In genomic region chr2:111919794-111920608, GRCh38 we compare ENCODE assay signal across 11 cellular contexts. TPM values are rescaled to one million over a fixed set of nuclear protein-coding genes. Genes with fewer than 3 reads are reported as not detected.
DNase-seq lines count a peak whose midpoint lies in the region; ATAC-seq and TF ChIP-seq lines count a peak whose summit lies in the region.
"Had no signal": no experiment of that assay in that cellular context is flagged by ENCODE, and none has a peak within 500 bp of the region (broad histone marks: within the 10 kb centered on the region; RNA-seq: fewer than 3 reads in every experiment).

No MANE protein-coding gene starts in this region.

- no peaks in the 10 kb centered on the region for H3K36me3 Mint-ChIP-seq in activated T-cell treated with anti-CD3 and anti-CD28 coated beads, Interleukin-2, amount 50 U/mL, for 72 hours (ENCODE audit: insufficient read depth in 2 of 2)
- no peaks in the 10 kb centered on the region for H3K36me3 Mint-ChIP-seq in activated naive CD4-positive, alpha-beta T cell treated with anti-CD3 and anti-CD28 coated beads, Interleukin-2, amount 10 ng/mL, durations not matched to agents 7 days and 5 days

- peaks cover 14% of the 10 kb centered on the region for H3K4me1 Mint-ChIP-seq in activated T-cell treated with anti-CD3 and anti-CD28 coated beads, Interleukin-2, amount 50 U/mL, for 72 hours (ENCODE audit: low read depth)
- no peaks in the 10 kb centered on the region for H3K4me1 Mint-ChIP-seq in activated naive CD4-positive, alpha-beta T cell treated with anti-CD3 and anti-CD28 coated beads, Interleukin-2, amount 10 ng/mL, durations not matched to agents 7 days and 5 days

- H3K36me3 ChIP-seq in colonic mucosa = no peaks in the 10 kb centered on the region

- ATAC-seq in left lobe of liver = peak; percentile 95
- ATAC-seq in activated T-cell treated with anti-CD3 and anti-CD28 coated beads, Interleukin-2, amount 50 U/mL, for 72 hours (replicated peaks in 1 of 2) = no peak
- no peak for ATAC-seq in GM21447 (IDR thresholded peaks at IDR 0.05; ENCODE audit: unreplicated experiment)

- CTCF ChIA-PET in activated naive CD4-positive, alpha-beta T cell treated with anti-CD3 and anti-CD28 coated beads, Interleukin-2, amount 10 ng/mL, durations not matched to agents 7 days and 5 days (lab: Charles Lee) = no interaction called here

- no peaks in the 10 kb centered on the region for H3K27me3 ChIP-seq in colonic mucosa

- peaks cover 12% of the 10 kb centered on the region for H3K4me1 ChIP-seq in colonic mucosa

- peak overlapping the region in 1 of 2 donors; percentile 57 for H3K9ac ChIP-seq in colonic mucosa (ENCODE audit: low read depth in 2 of 2, low read length in 2 of 2)

- intact Hi-C loops in colonic mucosa (cut with DNase I) = no loop called here

- no peak overlapping the region for H3K4me3 Mint-ChIP-seq in activated T-cell treated with anti-CD3 and anti-CD28 coated beads, Interleukin-2, amount 50 U/mL, for 72 hours
- H3K4me3 Mint-ChIP-seq in activated naive CD4-positive, alpha-beta T cell treated with anti-CD3 and anti-CD28 coated beads, Interleukin-2, amount 10 ng/mL, durations not matched to agents 7 days and 5 days = no peak overlapping the region
- H3K4me3 Mint-ChIP-seq: T-helper 2 cell treated with Interferon-gamma antibody and Interleukin-4, amounts not matched to agents 5 μg/mL and 100 μg/mL, for 36 hours had no signal

- no peaks in the 10 kb centered on the region for H3K27me3 Mint-ChIP-seq in activated T-cell treated with anti-CD3 and anti-CD28 coated beads, Interleukin-2, amount 50 U/mL, for 72 hours (ENCODE audit: low read depth)
- H3K27me3 Mint-ChIP-seq in activated naive CD4-positive, alpha-beta T cell treated with anti-CD3 and anti-CD28 coated beads, Interleukin-2, amount 10 ng/mL, durations not matched to agents 7 days and 5 days = peaks cover 39% of the 10 kb centered on the region

- no peaks in the 10 kb centered on the region for H3K9me3 ChIP-seq in colonic mucosa

- no peak for TF ChIP-seq CTCF in colonic mucosa (IDR thresholded peaks at IDR 0.05)

- H3K27ac Mint-ChIP-seq in activated T-cell treated with anti-CD3 and anti-CD28 coated beads, Interleukin-2, amount 50 U/mL, for 72 hours = no peak overlapping the region
- H3K27ac Mint-ChIP-seq in activated naive CD4-positive, alpha-beta T cell treated with anti-CD3 and anti-CD28 coated beads, Interleukin-2, amount 10 ng/mL, durations not matched to agents 7 days and 5 days = no peak overlapping the region
- H3K27ac Mint-ChIP-seq: T-helper 2 cell treated with Interferon-gamma antibody and Interleukin-4, amounts not matched to agents 5 μg/mL and 100 μg/mL, for 36 hours had no signal

- peak overlapping the region; percentile 60 for H3K27ac ChIP-seq in colonic mucosa
- H3K27ac ChIP-seq in substantia nigra (ENCODE audit: low read depth, low read length, poor library complexity, severe bottlenecking) = no peak overlapping the region

- no peak overlapping the region for H3K4me3 ChIP-seq in colonic mucosa

- DNase-seq in M059J (ENCODE audit: low read depth) = peak; percentile 53
- peak; percentile 73 for DNase-seq in colonic mucosa
- DNase-seq in left lobe of liver (ENCODE audit: low spot score) = peak; percentile 94
- DNase-seq in substantia nigra (lab: John Stamatoyannopoulos, UW) = peak in 42 of 49 donors; percentile 7 to 85 (median 43)
- no peak for DNase-seq in activated T-cell treated with anti-CD3 and anti-CD28 coated beads, Interleukin-2, amount 50 U/mL, for 72 hours
- no peak for DNase-seq in stimulated activated CD4-positive, alpha-beta T cell treated with anti-CD3 and anti-CD28 coated beads, Interleukin-2, amount 100 ng/mL, for 48 hours
- no peak for DNase-seq in activated naive CD4-positive, alpha-beta T cell treated with anti-CD3 and anti-CD28 coated beads, Interleukin-2, amount 10 ng/mL, durations not matched to agents 7 days and 5 days
- DNase-seq: activated effector memory CD4-positive, alpha-beta T cell treated with anti-CD3 and anti-CD28 coated beads, Interleukin-2, amount 50 U/mL, for 16 hours; NCI-H510A treated with DMSO at 0.1 percent for 48 hours had no signal

- H3K9me3 Mint-ChIP-seq in activated T-cell treated with anti-CD3 and anti-CD28 coated beads, Interleukin-2, amount 50 U/mL, for 72 hours = no peaks in the 10 kb centered on the region
- H3K9me3 Mint-ChIP-seq in activated naive CD4-positive, alpha-beta T cell treated with anti-CD3 and anti-CD28 coated beads, Interleukin-2, amount 10 ng/mL, durations not matched to agents 7 days and 5 days = no peaks in the 10 kb centered on the region
- H3K9me3 Mint-ChIP-seq: T-helper 2 cell treated with Interferon-gamma antibody and Interleukin-4, amounts not matched to agents 5 μg/mL and 100 μg/mL, for 36 hours had no signal

RNA-seq across cellular contexts. Expression of gene MERTK, which starts 21.6 kb away (rescaled TPM):
- 0.25 TPM in 1 of 2 replicates, not detected in the other for total RNA-seq in M059J (2014; rRNA removed; shearing (Covaris generic))
- total RNA-seq in colonic mucosa (1 to 10 TPM; 3.9 TPM), left lobe of liver (14.3 TPM)
- 1 to 10 TPM; 2.0 to 3.0 TPM for total RNA-seq in activated T-cell treated with anti-CD3 and anti-CD28 coated beads, Interleukin-2, amount 50 U/mL, for 72 hours

RNA-seq across cellular contexts. Expression of gene ANAPC1, which starts 36.0 kb away (rescaled TPM):
- 21.0 and 29.3 TPM in 2 replicates for total RNA-seq in M059J (2014; rRNA removed; shearing (Covaris generic))
- total RNA-seq in colonic mucosa (10 to 100 TPM; 32.9 to 62.1 TPM), left lobe of liver (13.5 TPM)
- total RNA-seq in activated T-cell treated with anti-CD3 and anti-CD28 coated beads, Interleukin-2, amount 50 U/mL, for 72 hours = 10 to 100 TPM; 89.9 to 92.8 TPM

Comparison
In these comparisons a context has a peak if more than half of its experiments do, and no peak if none do; other contexts are left out.
1. DNase-seq: peak in M059J (single experiment), colonic mucosa (single experiment), left lobe of liver (single experiment) and substantia nigra (42 of 49); none in activated T-cell treated with anti-CD3 and anti-CD28 coated beads, Interleukin-2, amount 50 U/mL, for 72 hours (0 of 2), stimulated activated CD4-positive, alpha-beta T cell treated with anti-CD3 and anti-CD28 coated beads, Interleukin-2, amount 100 ng/mL, for 48 hours (0 of 2) and activated naive CD4-positive, alpha-beta T cell treated with anti-CD3 and anti-CD28 coated beads, Interleukin-2, amount 10 ng/mL, durations not matched to agents 7 days and 5 days (single experiment).